26 cellular contexts compared by ENCODE assay signal in the genomic region with DNA sequence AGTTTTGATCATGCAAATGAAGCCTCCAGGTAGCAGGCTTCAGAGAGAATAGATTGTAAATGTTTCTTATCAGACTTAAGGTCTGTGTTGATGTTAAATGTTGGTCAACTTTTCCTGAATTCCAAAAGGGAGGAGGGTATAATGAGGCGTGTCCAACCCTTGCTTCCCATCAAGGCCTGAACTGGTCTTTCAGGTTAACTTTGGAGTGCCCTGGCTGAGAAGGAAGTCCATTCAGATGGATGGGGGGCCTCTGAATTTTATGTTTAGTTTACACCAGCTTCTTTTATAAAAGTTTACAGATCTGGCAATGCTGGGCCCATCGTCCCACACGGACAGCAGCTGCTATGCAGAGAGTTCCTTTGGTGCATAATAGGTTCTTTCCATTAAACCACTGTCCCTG. TPM values are rescaled to one million over a fixed set of nuclear protein-coding genes. Genes with fewer than 3 reads are reported as not detected.
DNase-seq lines count a peak whose midpoint lies in the region; ATAC-seq and TF ChIP-seq lines count a peak whose summit lies in the region.
"Had no signal": no experiment of that assay in that cellular context is flagged by ENCODE, and none has a peak within 500 bp of the region (broad histone marks: within the 10 kb centered on the region; RNA-seq: fewer than 3 reads in every experiment).

No MANE protein-coding gene starts in this region.

- no peaks in the 10 kb centered on the region for H3K4me1 Mint-ChIP-seq in activated CD8-positive, alpha-beta memory T cell treated with anti-CD3 and anti-CD28 coated beads, Interleukin-2, amount 10 ng/mL, durations not matched to agents 7 days and 5 days
- peaks cover 34% of the 10 kb centered on the region for H3K4me1 Mint-ChIP-seq in WTC11
- H3K4me1 Mint-ChIP-seq: CD4-positive, CD25-positive, alpha-beta regulatory T cell had no signal

- CTCF ChIA-PET in activated CD8-positive, alpha-beta memory T cell treated with anti-CD3 and anti-CD28 coated beads, Interleukin-2, amount 10 ng/mL, durations not matched to agents 7 days and 5 days (lab: Charles Lee), result no interaction called here
- CTCF ChIA-PET in WTC11 (lab: Charles Lee), result interaction anchor here (0.9 to 3.3 kb wide), 3 partner anchors 8 to 53 kb away, joined by 4 to 17 read pairs (median 8); no protein-coding TSS in a partner anchor

- no peaks in the 10 kb centered on the region for H3K36me3 Mint-ChIP-seq in activated CD8-positive, alpha-beta memory T cell treated with anti-CD3 and anti-CD28 coated beads, Interleukin-2, amount 10 ng/mL, durations not matched to agents 7 days and 5 days
- peaks cover 7% of the 10 kb centered on the region for H3K36me3 Mint-ChIP-seq in WTC11
- H3K36me3 Mint-ChIP-seq: CD4-positive, CD25-positive, alpha-beta regulatory T cell had no signal

- no peak for TF ChIP-seq CTCF in WTC11 (IDR thresholded peaks at IDR 0.05)
- no peak for TF ChIP-seq CTCF in left lung (IDR thresholded peaks at IDR 0.05)
- TF ChIP-seq CTCF in thyroid gland (IDR thresholded peaks at IDR 0.05), result no peak
- no peak for TF ChIP-seq CTCF in gastroesophageal sphincter (IDR thresholded peaks at IDR 0.05)

- no peaks in the 10 kb centered on the region for H3K9me3 Mint-ChIP-seq in activated CD8-positive, alpha-beta memory T cell treated with anti-CD3 and anti-CD28 coated beads, Interleukin-2, amount 10 ng/mL, durations not matched to agents 7 days and 5 days (ENCODE audit: low read depth)
- peaks cover 26% of the 10 kb centered on the region for H3K9me3 Mint-ChIP-seq in WTC11
- H3K9me3 Mint-ChIP-seq: CD4-positive, CD25-positive, alpha-beta regulatory T cell had no signal

- POLR2A ChIA-PET in WTC11 (lab: Charles Lee), result no interaction called here

- WGBS in thyroid gland, 2 donors, result 61 to 64% methylated on average over 3 of the region's 3 CpGs
- 77 to 100% methylated on average over 1 to 3 of the region's 3 CpGs for WGBS in gastroesophageal sphincter (ENCODE audit: low coverage in 1 of 2), 2 donors

- H3K27ac ChIP-seq in left lung, result peak overlapping the region in 1 of 2 donors; percentile 28
- H3K27ac ChIP-seq in thyroid gland, result peak overlapping the region; percentile 35 to 41 (median 37)
- H3K27ac ChIP-seq in gastroesophageal sphincter, result no peak overlapping the region
- H3K27ac ChIP-seq: PC-9, SJSA1 had no signal

- no peaks in the 10 kb centered on the region for H3K9me3 ChIP-seq in left lung
- no peaks in the 10 kb centered on the region for H3K9me3 ChIP-seq in thyroid gland
- no peaks in the 10 kb centered on the region for H3K9me3 ChIP-seq in gastroesophageal sphincter
- H3K9me3 ChIP-seq: SJSA1 had no signal

- no peak overlapping the region for H3K27ac Mint-ChIP-seq in activated CD8-positive, alpha-beta memory T cell treated with anti-CD3 and anti-CD28 coated beads, Interleukin-2, amount 10 ng/mL, durations not matched to agents 7 days and 5 days
- no peak overlapping the region for H3K27ac Mint-ChIP-seq in WTC11
- H3K27ac Mint-ChIP-seq: CD4-positive, CD25-positive, alpha-beta regulatory T cell had no signal

- H3K27me3 ChIP-seq in left lung (no peaks in the 10 kb centered on the region), thyroid gland (no peaks in the 10 kb centered on the region), gastroesophageal sphincter (no peaks in the 10 kb centered on the region)
- H3K27me3 ChIP-seq: SJSA1 had no signal

- H3K4me1 ChIP-seq in left lung, result peaks cover 0 to 44% of the 10 kb centered on the region in 2 donors
- peaks cover 0 to 20% of the 10 kb centered on the region in 2 donors for H3K4me1 ChIP-seq in thyroid gland
- H3K4me1 ChIP-seq in gastroesophageal sphincter, result peaks cover 0 to 29% (median 2%) of the 10 kb centered on the region in 3 donors
- H3K4me1 ChIP-seq: SJSA1 had no signal

- no peaks in the 10 kb centered on the region for H3K36me3 ChIP-seq in left lung
- H3K36me3 ChIP-seq in thyroid gland, result no peaks in the 10 kb centered on the region
- no peaks in the 10 kb centered on the region for H3K36me3 ChIP-seq in gastroesophageal sphincter
- H3K36me3 ChIP-seq: SJSA1 had no signal

- DNase-seq in activated CD8-positive, alpha-beta memory T cell treated with anti-CD3 and anti-CD28 coated beads for 24 hours, result peak; percentile 7
- DNase-seq in activated CD8-positive, alpha-beta memory T cell treated with anti-CD3 and anti-CD28 coated beads, Interleukin-2, amount 10 ng/mL, durations not matched to agents 7 days and 5 days, result no peak
- DNase-seq in WTC11 (ENCODE audit: low spot score) (no peak), left lung (peak in 1 of 2 donors; percentile 28), thyroid gland (peak; percentile 49 to 51), hypothalamus (lab: John Stamatoyannopoulos, UW) (no peak), kidney tubule cell (ENCODE audit: low spot score) (no peak)
- DNase-seq: CD4-positive, CD25-positive, alpha-beta regulatory T cell; GDM1; H7; NCI-H1105; NCI-H1436 treated with DMSO at 0.1 percent for 48 hours; NCI-H1930; NCI-H2107; NCI-H526; NCI-H82; NK-92 treated with Interleukin-12 subunit alpha and Interleukin-12 subunit beta, amount 100 ng/mL, for 24 hours; Right ventricle myocardium superior had no signal

- H3K4me3 ChIP-seq in left lung (no peak overlapping the region), thyroid gland (replicated peaks in 1 of 3) (no peak overlapping the region), gastroesophageal sphincter (no peak overlapping the region)
- H3K4me3 ChIP-seq: K562, PC-9, SJSA1 had no signal

- TF ChIP-seq POLR2A in thyroid gland (IDR thresholded peaks at IDR 0.05) (no peak), gastroesophageal sphincter (IDR thresholded peaks at IDR 0.05) (no peak)

- intact Hi-C loops in left lung (cut with DNase I), result no loop called here
- intact Hi-C loops in thyroid gland (cut with DNase I), result no loop called here

- TF ChIP-seq EP300 in gastroesophageal sphincter (IDR thresholded peaks at IDR 0.05), result no peak

- H3K4me3 Mint-ChIP-seq in activated CD8-positive, alpha-beta memory T cell treated with anti-CD3 and anti-CD28 coated beads, Interleukin-2, amount 10 ng/mL, durations not matched to agents 7 days and 5 days, result no peak overlapping the region
- no peak overlapping the region for H3K4me3 Mint-ChIP-seq in WTC11
- H3K4me3 Mint-ChIP-seq: CD4-positive, CD25-positive, alpha-beta regulatory T cell had no signal

- no peak for ATAC-seq in activated CD8-positive, alpha-beta memory T cell treated with anti-CD3 and anti-CD28 coated beads, Interleukin-2, amount 10 ng/mL, durations not matched to agents 7 days and 5 days
- ATAC-seq in WTC11, result peak; percentile 67
- peak; percentile 74 for ATAC-seq in left lung
- ATAC-seq in gastroesophageal sphincter, result no peak
- ATAC-seq: HepG2, K562 had no signal

- peaks cover 10% of the 10 kb centered on the region for H3K27me3 Mint-ChIP-seq in activated CD8-positive, alpha-beta memory T cell treated with anti-CD3 and anti-CD28 coated beads, Interleukin-2, amount 10 ng/mL, durations not matched to agents 7 days and 5 days
- peaks cover 3% of the 10 kb centered on the region; the same call in 1 of the 2 replicates for H3K27me3 Mint-ChIP-seq in WTC11 (ENCODE audit: low read depth)

TF ChIP-seq in WTC11, 78 proteins besides CTCF, POLR2A, EP300 and RAD21 (continues in another document):
- TF ChIP-seq GRHL2 (CRISPR knock-in tag; IDR thresholded peaks at IDR 0.05; ENCODE audit: insufficient replicate concordance, severe bottlenecking) (no peak), OVOL2 (CRISPR knock-in tag; IDR thresholded peaks at IDR 0.05; ENCODE audit: borderline replicate concordance) (no peak), ESRRA (CRISPR knock-in tag; IDR thresholded peaks at IDR 0.05; ENCODE audit: borderline replicate concordance) (no peak), FOXK1 (CRISPR knock-in tag; IDR thresholded peaks at IDR 0.05) (no peak)
- TF ChIP-seq, protein P1, sequence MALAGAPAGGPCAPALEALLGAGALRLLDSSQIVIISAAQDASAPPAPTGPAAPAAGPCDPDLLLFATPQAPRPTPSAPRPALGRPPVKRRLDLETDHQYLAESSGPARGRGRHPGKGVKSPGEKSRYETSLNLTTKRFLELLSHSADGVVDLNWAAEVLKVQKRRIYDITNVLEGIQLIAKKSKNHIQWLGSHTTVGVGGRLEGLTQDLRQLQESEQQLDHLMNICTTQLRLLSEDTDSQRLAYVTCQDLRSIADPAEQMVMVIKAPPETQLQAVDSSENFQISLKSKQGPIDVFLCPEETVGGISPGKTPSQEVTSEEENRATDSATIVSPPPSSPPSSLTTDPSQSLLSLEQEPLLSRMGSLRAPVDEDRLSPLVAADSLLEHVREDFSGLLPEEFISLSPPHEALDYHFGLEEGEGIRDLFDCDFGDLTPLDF (CRISPR knock-in tag; IDR thresholded peaks at IDR 0.05), result no peak
- TF ChIP-seq, protein P2, sequence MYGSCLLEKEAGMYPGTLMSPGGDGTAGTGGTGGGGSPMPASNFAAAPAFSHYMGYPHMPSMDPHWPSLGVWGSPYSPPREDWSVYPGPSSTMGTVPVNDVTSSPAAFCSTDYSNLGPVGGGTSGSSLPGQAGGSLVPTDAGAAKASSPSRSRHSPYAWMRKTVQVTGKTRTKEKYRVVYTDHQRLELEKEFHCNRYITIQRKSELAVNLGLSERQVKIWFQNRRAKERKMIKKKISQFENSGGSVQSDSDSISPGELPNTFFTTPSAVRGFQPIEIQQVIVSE (CRISPR knock-in tag; IDR thresholded peaks at IDR 0.05; ENCODE audit: borderline replicate concordance), result no peak
- TF ChIP-seq, protein P3, sequence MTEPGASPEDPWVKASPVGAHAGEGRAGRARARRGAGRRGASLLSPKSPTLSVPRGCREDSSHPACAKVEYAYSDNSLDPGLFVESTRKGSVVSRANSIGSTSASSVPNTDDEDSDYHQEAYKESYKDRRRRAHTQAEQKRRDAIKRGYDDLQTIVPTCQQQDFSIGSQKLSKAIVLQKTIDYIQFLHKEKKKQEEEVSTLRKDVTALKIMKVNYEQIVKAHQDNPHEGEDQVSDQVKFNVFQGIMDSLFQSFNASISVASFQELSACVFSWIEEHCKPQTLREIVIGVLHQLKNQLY (CRISPR knock-in tag; IDR thresholded peaks at IDR 0.05), result no peak

RNA-seq across cellular contexts. Expression of a gene that starts 8.9 kb away (rescaled TPM):
- under 1 TPM; 0.35 to 0.41 TPM for total RNA-seq in activated CD8-positive, alpha-beta memory T cell treated with anti-CD3 and anti-CD28 coated beads, Interleukin-2, amount 10 ng/mL, durations not matched to agents 7 days and 5 days
- total RNA-seq in WTC11 (2021) (0.79 TPM in 1 of 3 replicates, not detected in the others), left lung (1 to 10 TPM in 1 of 2 donors, under 1 TPM in 1; 0.90 to 2.9 TPM), thyroid gland (1 to 10 TPM; 4.0 to 7.7 (median 6.0) TPM), gastroesophageal sphincter (1 to 10 TPM; 2.8 to 7.4 (median 5.6) TPM)
- total RNA-seq: A172, HT-29 had no signal

RNA-seq across cellular contexts. Expression of a gene that starts 40.2 kb away (rescaled TPM):
- 10 to 100 TPM; 53.6 to 71.1 TPM for total RNA-seq in activated CD8-positive, alpha-beta memory T cell treated with anti-CD3 and anti-CD28 coated beads, Interleukin-2, amount 10 ng/mL, durations not matched to agents 7 days and 5 days
- 74.6 to 80.7 TPM (median 76.2 TPM) in 3 replicates for total RNA-seq in WTC11 (2021)
- total RNA-seq in left lung, result 10 to 100 TPM; 81.3 to 95.2 TPM
- 100 to 1,000 TPM; 171 to 217 (median 211) TPM for total RNA-seq in thyroid gland
- total RNA-seq in gastroesophageal sphincter, result 100 to 1,000 TPM; 173 to 657 (median 393) TPM

RNA-seq across cellular contexts. Expression of a gene that starts 45.1 kb away (rescaled TPM):
- total RNA-seq in activated CD8-positive, alpha-beta memory T cell treated with anti-CD3 and anti-CD28 coated beads, Interleukin-2, amount 10 ng/mL, durations not matched to agents 7 days and 5 days, result 1 to 10 TPM; 2.3 to 2.6 TPM
- 0.28 to 0.41 TPM (median 0.39 TPM) in 3 replicates for total RNA-seq in WTC11 (2021)
- total RNA-seq in left lung, result 1 to 10 TPM; 2.5 to 7.9 TPM
- 10 to 100 TPM in 2 of 4 donors, 1 to 10 TPM in 2; 5.6 to 15.3 (median 10.7) TPM for total RNA-seq in thyroid gland
- 1 to 10 TPM; 5.9 to 9.3 (median 7.4) TPM for total RNA-seq in gastroesophageal sphincter
- total RNA-seq: A172; CD4-positive, CD25-positive, alpha-beta regulatory T cell; H7; HT-29; RPMI7951; SJSA1 had no signal

Comparison
In these comparisons a context has a peak if more than half of its experiments do, and no peak if none do; other contexts are left out.
1. DNase-seq: peak in activated CD8-positive, alpha-beta memory T cell treated with anti-CD3 and anti-CD28 coated beads for 24 hours (single experiment) and thyroid gland (2 of 2); none in activated CD8-positive, alpha-beta memory T cell treated with anti-CD3 and anti-CD28 coated beads, Interleukin-2, amount 10 ng/mL, durations not matched to agents 7 days and 5 days (single experiment), WTC11 (single experiment), hypothalamus (0 of 51) and kidney tubule cell (single experiment).
2. ATAC-seq: peak in WTC11 (single experiment) and left lung (single experiment); none in activated CD8-positive, alpha-beta memory T cell treated with anti-CD3 and anti-CD28 coated beads, Interleukin-2, amount 10 ng/mL, durations not matched to agents 7 days and 5 days (single experiment) and gastroesophageal sphincter (single experiment).
3. H3K27ac ChIP-seq: peak in thyroid gland (3 of 3); none in gastroesophageal sphincter (0 of 4).